In the genomic region with DNA sequence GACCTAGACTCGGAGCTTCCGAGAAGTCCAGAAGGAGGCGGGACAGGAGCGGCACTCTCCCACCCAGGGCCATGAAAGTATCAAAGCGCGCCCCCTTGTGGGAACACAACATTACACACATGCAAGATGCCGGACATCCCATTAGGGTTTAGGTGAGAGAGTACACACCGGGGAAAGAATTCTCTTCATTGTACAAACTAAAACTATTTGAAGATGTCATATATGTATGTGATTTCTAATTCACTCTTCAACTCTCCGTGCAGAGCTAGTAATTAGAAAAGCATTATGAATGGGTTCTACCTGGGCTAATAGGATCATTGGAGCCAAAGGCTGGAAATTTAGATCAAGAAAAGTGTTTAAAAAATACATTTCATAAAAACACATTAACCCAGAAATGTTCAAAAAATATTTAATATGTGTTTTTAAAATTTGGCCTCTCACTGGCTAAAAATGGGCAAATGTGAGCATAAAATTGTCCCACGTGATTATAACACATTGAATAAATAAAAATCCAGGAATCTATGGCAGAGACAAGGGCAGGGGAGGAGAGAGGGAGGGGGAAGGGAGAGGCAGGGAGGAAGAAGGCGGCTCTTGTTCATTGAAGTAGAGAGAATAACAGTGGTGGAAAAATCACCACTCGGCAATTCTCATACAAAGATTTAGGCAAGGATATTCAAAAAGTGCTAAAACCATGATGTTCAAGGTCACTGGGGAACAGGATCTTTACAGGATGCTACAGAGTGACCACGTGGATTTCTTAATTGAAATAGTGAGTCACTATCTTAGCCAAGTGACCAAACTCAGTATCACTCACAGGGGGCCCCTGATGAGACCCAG, we compare ENCODE assay signal across 1 cellular context.
A peak's percentile ranks its signal among the peaks of the same experiment; 100 is the strongest.
TF ChIP-seq lines count a peak whose summit lies in the region.

No MANE protein-coding gene starts in this region.

TF ChIP-seq in H1, 55 proteins besides CTCF, POLR2A, EP300 and RAD21:
- TF ChIP-seq POU5F1 (IDR thresholded peaks at IDR 0.05; ENCODE audit: low read depth, low read length) = no peak
- peak; percentile 68 for TF ChIP-seq YY1 (IDR thresholded peaks at IDR 0.05; ENCODE audit: low read depth, low read length)
- TF ChIP-seq ASH2L (IDR thresholded peaks at IDR 0.05; ENCODE audit: low read length) = peak; percentile 16
- TF ChIP-seq HDAC2 (IDR thresholded peaks at IDR 0.05; ENCODE audit: borderline replicate concordance in 1 of 2, low read depth in 2 of 2, low read length in 2 of 2) = no peak
- TF ChIP-seq, protein P1, sequence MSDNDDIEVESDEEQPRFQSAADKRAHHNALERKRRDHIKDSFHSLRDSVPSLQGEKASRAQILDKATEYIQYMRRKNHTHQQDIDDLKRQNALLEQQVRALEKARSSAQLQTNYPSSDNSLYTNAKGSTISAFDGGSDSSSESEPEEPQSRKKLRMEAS (IDR thresholded peaks at IDR 0.05) = 0 out of 2 replicates have a peak, but pooled peaks have one; percentile 17
- no peak for TF ChIP-seq JUN (IDR thresholded peaks at IDR 0.05; ENCODE audit: low read depth, low read length)
- TF ChIP-seq SRF (IDR thresholded peaks at IDR 0.05; ENCODE audit: low read depth, low read length) = no peak
